Comparison of ENCODE assay signal across 8 cellular contexts in genomic region chr6:37257320-37257633, GRCh38. TPM values are rescaled to one million over a fixed set of nuclear protein-coding genes. Genes with fewer than 3 reads are reported as not detected.
A peak's percentile ranks its signal among the peaks of the same experiment; 100 is the strongest.
DNase-seq lines count a peak whose midpoint lies in the region; ATAC-seq and TF ChIP-seq lines count a peak whose summit lies in the region.

No MANE protein-coding gene starts in this region.

- H3F3A ChIP-seq in GM23338 (replicated peaks; ENCODE audit: low read depth) = no peaks in the 10 kb centered on the region

- no peaks in the 10 kb centered on the region for H3K9me2 ChIP-seq in GM23338 (ENCODE audit: insufficient read depth)

- H3K27ac ChIP-seq in GM23338 (ENCODE audit: low read depth) = no peak overlapping the region
- no peak overlapping the region for H3K27ac ChIP-seq in rectal smooth muscle tissue (ENCODE audit: low read depth, low read length)

- peak overlapping the region; percentile 93 for H3K4me3 ChIP-seq in GM23338
- H3K4me3 ChIP-seq in foreskin fibroblast (ENCODE audit: low read depth in 1 of 2, low read length in 2 of 2) = peak overlapping the region; percentile 95 to 99
- peak overlapping the region; percentile 89 for H3K4me3 ChIP-seq in rectal smooth muscle tissue (ENCODE audit: low read length)

- TF ChIP-seq CTCF in GM23338 (conservative IDR thresholded peaks at IDR 0.05; ENCODE audit: low read depth in 2 of 2) (no peak), foreskin fibroblast (IDR thresholded peaks at IDR 0.05; ENCODE audit: low read depth, low read length) (no peak)

- H3K4me1 Mint-ChIP-seq in GM23338 (peaks cover 34% of the 10 kb centered on the region), T-helper 17 cell (peaks cover 21% of the 10 kb centered on the region)

- H3K9me3 ChIP-seq in T-helper 17 cell (ENCODE audit: control insufficient read depth, low read length, poor library complexity, severe bottlenecking) = no peaks in the 10 kb centered on the region

- H3K27ac Mint-ChIP-seq in GM23338 = no peak overlapping the region
- peak overlapping the region; percentile 96 for H3K27ac Mint-ChIP-seq in T-helper 17 cell

- no peaks in the 10 kb centered on the region for H3K27me3 ChIP-seq in GM23338 (ENCODE audit: insufficient read depth)
- peaks cover 2% of the 10 kb centered on the region for H3K27me3 ChIP-seq in rectal smooth muscle tissue (ENCODE audit: control insufficient read depth, insufficient read depth, low read length)

- H3K4me1 ChIP-seq in GM23338 (ENCODE audit: insufficient read depth) (peaks cover 25% of the 10 kb centered on the region; the same call in 1 of the 2 replicates), rectal smooth muscle tissue (ENCODE audit: control insufficient read depth, insufficient read depth, low read length) (peaks cover 9% of the 10 kb centered on the region)

- no peak overlapping the region for H3K9ac ChIP-seq in rectal smooth muscle tissue (ENCODE audit: low read length)

- ATAC-seq in GM23338 (no peak), T-helper 17 cell (no peak), GM18517 (IDR thresholded peaks at IDR 0.05; ENCODE audit: unreplicated experiment) (no peak), GM21528 (IDR thresholded peaks at IDR 0.05; ENCODE audit: low FRiP score, unreplicated experiment) (no peak)

- peak; percentile 36 for DNase-seq in GM23338 (ENCODE audit: low spot score)
- no peak for DNase-seq in T-helper 17 cell
- DNase-seq in foreskin fibroblast = peak in 1 of 2 donors; percentile 11
- DNase-seq in NCI-H82 treated with DMSO at 0.1 percent for 48 hours (lab: John Stamatoyannopoulos, UW; ENCODE audit: unreplicated experiment) = no peak
- no peak for DNase-seq in SIG-M5 (lab: John Stamatoyannopoulos, UW)

- H3K9me3 Mint-ChIP-seq in GM23338 = no peaks in the 10 kb centered on the region

- H3K36me3 ChIP-seq in GM23338 (ENCODE audit: insufficient read depth) = no peaks in the 10 kb centered on the region
- no peaks in the 10 kb centered on the region for H3K36me3 ChIP-seq in rectal smooth muscle tissue (ENCODE audit: control insufficient read depth, insufficient read depth, low read length)

- peak overlapping the region; percentile 56 for H2AFZ ChIP-seq in GM23338

- peaks cover 4% of the 10 kb centered on the region; the same call in 1 of the 3 replicates for H3K36me3 Mint-ChIP-seq in GM23338 (ENCODE audit: low read depth)
- H3K36me3 Mint-ChIP-seq in T-helper 17 cell (ENCODE audit: low read depth) = peaks cover 2% of the 10 kb centered on the region

- peak overlapping the region; percentile 99 for H3K4me3 Mint-ChIP-seq in GM23338
- H3K4me3 Mint-ChIP-seq in T-helper 17 cell = peak overlapping the region; percentile 97

- H4K20me1 ChIP-seq in GM23338 (replicated peaks; ENCODE audit: insufficient read depth) = no peaks in the 10 kb centered on the region

- peaks cover 41% of the 10 kb centered on the region for H3K79me2 ChIP-seq in GM23338 (replicated peaks; ENCODE audit: insufficient read depth)

- peaks cover 6% of the 10 kb centered on the region for H3K27me3 Mint-ChIP-seq in GM23338 (ENCODE audit: insufficient read depth, low read depth, poor library complexity)
- H3K27me3 Mint-ChIP-seq in T-helper 17 cell = peaks cover 18% of the 10 kb centered on the region

- peak overlapping the region; percentile 77 for H3K4me2 ChIP-seq in GM23338

TF ChIP-seq in GM23338, 12 proteins besides CTCF, POLR2A, EP300 and RAD21 (continues in another document):
- TF ChIP-seq ZNF462 (CRISPR knock-in tag; IDR thresholded peaks at IDR 0.05) = no peak
- no peak for TF ChIP-seq EZH2phosphoT487 (IDR thresholded peaks at IDR 0.05; ENCODE audit: unreplicated experiment)
- TF ChIP-seq ETS1 (IDR thresholded peaks at IDR 0.05) = no peak
- TF ChIP-seq ZNF114 (CRISPR knock-in tag; IDR thresholded peaks at IDR 0.05) = no peak
- TF ChIP-seq EZH2 (IDR thresholded peaks at IDR 0.05; ENCODE audit: low read depth, unreplicated experiment) = no peak

RNA-seq across cellular contexts. Expression of gene TBC1D22B, which starts 0.3 kb away (rescaled TPM):
- total RNA-seq in GM23338 (2014; rRNA removed; shearing (Covaris generic)) = 15.7 and 19.9 TPM in 2 replicates
- polyA plus RNA-seq in GM23338 (2016; fragmentation: Nextera tagmentation; extraction: Ambion mirVana) = 6.6 and 9.1 TPM in 2 replicates
- 10 to 100 TPM; 11.2 to 11.9 TPM for total RNA-seq in T-helper 17 cell

RNA-seq across cellular contexts. Expression of gene TMEM217, which starts 0.7 kb away (rescaled TPM):
- total RNA-seq in GM23338 (2014; rRNA removed; shearing (Covaris generic)) = 1.0 TPM in 1 of 2 replicates, not detected in the other
- polyA plus RNA-seq in GM23338 (2016; fragmentation: Nextera tagmentation; extraction: Ambion mirVana) = 0.77 and 1.3 TPM in 2 replicates
- total RNA-seq in T-helper 17 cell = 1 to 10 TPM in 1 of 2 donors, under 1 TPM in 1; 0.37 to 2.0 TPM
